ENCODE assay signal across 21 cellular contexts in the genomic region with DNA sequence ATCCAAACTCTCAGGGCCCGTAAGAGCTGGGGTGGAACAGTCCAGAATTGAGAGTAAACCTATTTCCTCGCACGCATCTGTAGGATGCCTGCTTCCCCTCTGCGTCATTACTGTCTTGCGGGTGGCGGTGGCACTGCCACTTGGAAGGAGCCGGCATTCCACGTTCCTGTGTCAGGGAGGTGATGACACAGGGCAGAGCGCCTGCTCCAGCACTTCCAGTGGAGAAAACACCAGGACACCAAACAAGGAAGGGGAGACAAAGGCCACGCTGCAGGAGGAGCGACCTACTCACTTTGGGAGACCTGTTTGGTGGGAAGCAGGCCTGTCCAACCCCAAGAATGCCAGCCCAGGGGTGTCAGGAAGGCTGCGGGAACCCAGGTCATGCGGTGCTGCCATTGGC. TPM values are rescaled to one million over a fixed set of nuclear protein-coding genes. Genes with fewer than 3 reads are reported as not detected.
A peak's percentile ranks its signal among the peaks of the same experiment; 100 is the strongest.
DNase-seq lines count a peak whose midpoint lies in the region; ATAC-seq and TF ChIP-seq lines count a peak whose summit lies in the region.
"Had no signal": no experiment of that assay in that cellular context is flagged by ENCODE, and none has a peak within 500 bp of the region (broad histone marks: within the 10 kb centered on the region; RNA-seq: fewer than 3 reads in every experiment).

No MANE protein-coding gene starts in this region.

- no peak overlapping the region for H3K4me3 ChIP-seq in heart left ventricle
- H3K4me3 ChIP-seq: BLaER1, K562, SJCRH30 had no signal

- DNase-seq in T-helper 1 cell (no peak), Right ventricle myocardium superior (no peak), heart left ventricle (no peak), glutamatergic neuron (no peak), ACHN (no peak), H9 (no peak)
- DNase-seq: DMS 273 treated with DMSO at 0.1 percent for 48 hours, GF-D8, GOT3, MV-4-11, NCI-H1436, NCI-H2029, NCI-H2171 treated with DMSO at 0.1 percent for 48 hours, NCI-H748 treated with DMSO at 0.1 percent for 48 hours, RPMI8226, SJCRH30 had no signal

- no peak overlapping the region for H3T11ph ChIP-seq in H9 (ENCODE audit: low read length)

- H3K18ac ChIP-seq in H9 (ENCODE audit: insufficient read length, low read depth, low read length), result no peak overlapping the region

- no peaks in the 10 kb centered on the region for H3K27me3 ChIP-seq in heart left ventricle
- H3K27me3 ChIP-seq in H9 (ENCODE audit: insufficient read depth, low read length), result no peaks in the 10 kb centered on the region
- H3K27me3 ChIP-seq: BLaER1, SJCRH30 had no signal

- no peak overlapping the region for H2BK120ac ChIP-seq in H9 (ENCODE audit: low read depth, low read length, poor library complexity, severe bottlenecking)

- no peak overlapping the region for H3K23ac ChIP-seq in H9 (ENCODE audit: insufficient read length, low read depth, low read length)

- no peak for TF ChIP-seq POLR2A in heart left ventricle (IDR thresholded peaks at IDR 0.05)

- H3K27ac Mint-ChIP-seq in T-helper 1 cell treated with Interleukin-12 subunit alpha and Interleukin-12 subunit beta and Interleukin-4 antibody, amounts not matched to agents 30 μg/mL and 1 μg/mL, for 36 hours, result peak overlapping the region; percentile 46
- peak overlapping the region; percentile 79 for H3K27ac Mint-ChIP-seq in glutamatergic neuron (ENCODE audit: unreplicated experiment)
- no peak overlapping the region; a peak in 1 of 7 replicates for H3K27ac Mint-ChIP-seq in H9

- H3K23me2 ChIP-seq in H9 (ENCODE audit: insufficient read length, low read depth, low read length, poor library complexity, severe bottlenecking), result no peaks in the 10 kb centered on the region

- H2BK20ac ChIP-seq in H9 (ENCODE audit: low read depth, low read length, poor library complexity, severe bottlenecking), result no peak overlapping the region

- TF ChIP-seq CTCF in heart left ventricle (IDR thresholded peaks at IDR 0.05) (no peak), glutamatergic neuron (IDR thresholded peaks at IDR 0.05; ENCODE audit: partially characterized antibody, unreplicated experiment) (no peak), H9 (conservative IDR thresholded peaks at IDR 0.05) (no peak)

- no peaks in the 10 kb centered on the region for H3K9me3 Mint-ChIP-seq in T-helper 1 cell treated with Interleukin-12 subunit alpha and Interleukin-12 subunit beta and Interleukin-4 antibody, amounts not matched to agents 30 μg/mL and 1 μg/mL, for 36 hours
- H3K9me3 Mint-ChIP-seq in glutamatergic neuron (ENCODE audit: unreplicated experiment) (peaks cover 18% of the 10 kb centered on the region), H9 (no peaks in the 10 kb centered on the region)

- no peak overlapping the region for H3K4me3 Mint-ChIP-seq in T-helper 1 cell treated with Interleukin-12 subunit alpha and Interleukin-12 subunit beta and Interleukin-4 antibody, amounts not matched to agents 30 μg/mL and 1 μg/mL, for 36 hours
- H3K4me3 Mint-ChIP-seq in glutamatergic neuron (ENCODE audit: unreplicated experiment) (no peak overlapping the region), H9 (no peak overlapping the region)

- no peaks in the 10 kb centered on the region for H3K36me3 ChIP-seq in heart left ventricle
- H3K36me3 ChIP-seq: BLaER1, SJCRH30 had no signal

- ATAC-seq in Right ventricle myocardium superior (ENCODE audit: poor library complexity), result peak; percentile 59
- ATAC-seq in heart left ventricle, result no peak
- no peak for ATAC-seq in HG03520 (IDR thresholded peaks at IDR 0.05; ENCODE audit: unreplicated experiment)
- ATAC-seq: K562 had no signal

- H3K27ac ChIP-seq in heart left ventricle, result no peak overlapping the region
- H3K27ac ChIP-seq in H9 (ENCODE audit: insufficient read length, low read depth, low read length), result no peak overlapping the region
- H3K27ac ChIP-seq: 22Rv1, BLaER1, SJCRH30 had no signal

- H3K4me2 ChIP-seq in H9 (ENCODE audit: insufficient read depth, insufficient read length, low read length), result no peak overlapping the region
- H3K4me2 ChIP-seq: BLaER1 had no signal

- no peak overlapping the region for H3K9ac ChIP-seq in H9 (ENCODE audit: extremely low read depth, insufficient read length, low read length)
- H3K9ac ChIP-seq: BLaER1 had no signal

- peaks cover 32% of the 10 kb centered on the region for H3K36me3 Mint-ChIP-seq in T-helper 1 cell treated with Interleukin-12 subunit alpha and Interleukin-12 subunit beta and Interleukin-4 antibody, amounts not matched to agents 30 μg/mL and 1 μg/mL, for 36 hours (ENCODE audit: low read depth)
- H3K36me3 Mint-ChIP-seq in glutamatergic neuron (ENCODE audit: unreplicated experiment), result no peaks in the 10 kb centered on the region
- H3K36me3 Mint-ChIP-seq in H9 (ENCODE audit: insufficient read depth in 1 of 3, low read depth in 3 of 3), result no peaks in the 10 kb centered on the region

- no peaks in the 10 kb centered on the region for H4K20me1 ChIP-seq in H9 (ENCODE audit: control insufficient read depth, insufficient read depth, insufficient read length)
- H4K20me1 ChIP-seq: BLaER1 had no signal

- no peak overlapping the region for H4K5ac ChIP-seq in H9 (ENCODE audit: insufficient read length, low read depth, low read length)

- H4K8ac ChIP-seq in H9 (replicated peaks; ENCODE audit: insufficient read length, low read depth, low read length), result no peak overlapping the region

- H2BK15ac ChIP-seq in H9 (ENCODE audit: low read depth, low read length), result no peak overlapping the region

- H2AFZ ChIP-seq in H9 (ENCODE audit: low read length), result no peak overlapping the region

- no peaks in the 10 kb centered on the region for H3K27me3 Mint-ChIP-seq in T-helper 1 cell treated with Interleukin-12 subunit alpha and Interleukin-12 subunit beta and Interleukin-4 antibody, amounts not matched to agents 30 μg/mL and 1 μg/mL, for 36 hours (ENCODE audit: low read depth)
- H3K27me3 Mint-ChIP-seq in glutamatergic neuron (ENCODE audit: unreplicated experiment) (peaks cover 20% of the 10 kb centered on the region), H9 (ENCODE audit: low read depth) (peaks cover 19% of the 10 kb centered on the region)

- H2BK12ac ChIP-seq in H9 (ENCODE audit: insufficient read length, low read depth, low read length), result no peak overlapping the region

- H3K79me1 ChIP-seq in H9 (ENCODE audit: insufficient read depth, low read depth, low read length, poor library complexity, severe bottlenecking), result no peaks in the 10 kb centered on the region

- H2BK5ac ChIP-seq in H9 (ENCODE audit: insufficient read length, low read length), result no peak overlapping the region

- in situ Hi-C loops in ACHN (cut with HindIII; ENCODE audit: low pct_ligation_motif_present, low pct_unique_long_range_greater_than_20kb, low sequenced_read_pairs), result no loop called here

- intact Hi-C loops in Right ventricle myocardium superior (cut with DNase I) (no loop called here), heart left ventricle (cut with DNase I) (no loop called here)

- H3K56ac ChIP-seq in H9 (ENCODE audit: insufficient read length, low read depth, low read length), result no peak overlapping the region

- no peak overlapping the region for H3K14ac ChIP-seq in H9 (ENCODE audit: insufficient read depth, low read length)

- no peaks in the 10 kb centered on the region for H3K4me1 ChIP-seq in heart left ventricle
- H3K4me1 ChIP-seq in H9 (ENCODE audit: insufficient read depth, low read length), result no peaks in the 10 kb centered on the region

- H2AK5ac ChIP-seq in H9 (ENCODE audit: insufficient read length, low read length), result no peak overlapping the region

- H3K79me2 ChIP-seq in H9 (ENCODE audit: insufficient read depth, low read length), result no peaks in the 10 kb centered on the region

- H3K4ac ChIP-seq in H9 (ENCODE audit: low read depth, low read length), result no peak overlapping the region

- peaks cover 41% of the 10 kb centered on the region for H3K4me1 Mint-ChIP-seq in T-helper 1 cell treated with Interleukin-12 subunit alpha and Interleukin-12 subunit beta and Interleukin-4 antibody, amounts not matched to agents 30 μg/mL and 1 μg/mL, for 36 hours (ENCODE audit: low read depth)
- H3K4me1 Mint-ChIP-seq in glutamatergic neuron (ENCODE audit: low read depth, unreplicated experiment) (peaks cover 33% of the 10 kb centered on the region), H9 (peaks cover 0 to 5% of the 10 kb centered on the region in 2 experiments; a peak in 1 of 4 replicates)

- no peak overlapping the region for H4K91ac ChIP-seq in H9 (ENCODE audit: insufficient read length, low read depth, low read length)

- 70 to 83% (median 76%) methylated on average over 7 to 13 of the region's 13 CpGs for WGBS in heart left ventricle, 4 donors
- no CpG with 5 or more reads among the region's 13 CpGs for WGBS in H9 (ENCODE audit: extremely low coverage, insufficient read length, low lambda C conversion rate)

- H3K9me3 ChIP-seq in heart left ventricle (no peaks in the 10 kb centered on the region), H9 (ENCODE audit: control insufficient read depth, low read depth, low read length) (no peaks in the 10 kb centered on the region)
- H3K9me3 ChIP-seq: BLaER1, SJCRH30 had no signal

RNA-seq across cellular contexts. Expression of a gene that starts 37.1 kb away (rescaled TPM):
- total RNA-seq in Right ventricle myocardium superior (not detected), heart left ventricle (under 1 TPM in 2 of 9 donors, not detected in 7; 0.43 to 0.69 TPM), glutamatergic neuron (ENCODE audit: unreplicated experiment) (56.1 TPM), H9 (2021) (2.4 and 3.3 TPM in 2 replicates)
- polyA plus RNA-seq in heart left ventricle, result under 1 TPM in 1 of 2 donors, not detected in 1; 0.53 TPM

RNA-seq across cellular contexts. Expression of a gene that starts 43.3 kb away (rescaled TPM):
- total RNA-seq in Right ventricle myocardium superior (0.40 TPM), heart left ventricle (under 1 TPM in 7 of 9 donors, not detected in 2; 0.07 to 0.61 (median 0.22) TPM), glutamatergic neuron (ENCODE audit: unreplicated experiment) (40.9 TPM), H9 (2021) (5.9 and 6.4 TPM in 2 replicates)
- polyA plus RNA-seq in heart left ventricle, result under 1 TPM; 0.08 to 0.24 TPM

RNA-seq across cellular contexts. Expression of a gene that starts 46.6 kb away (rescaled TPM):
- total RNA-seq in Right ventricle myocardium superior (1.7 TPM), heart left ventricle (1 to 10 TPM in 2 of 9 donors, under 1 TPM in 6, not detected in 1; 0.24 to 6.1 (median 0.74) TPM), glutamatergic neuron (ENCODE audit: unreplicated experiment) (364 TPM), H9 (2021) (49.5 and 51.8 TPM in 2 replicates)
- polyA plus RNA-seq in heart left ventricle, result 1 to 10 TPM in 1 of 2 donors, under 1 TPM in 1; 0.46 to 1.6 TPM

RNA-seq across cellular contexts. Expression of a gene that starts 52.7 kb away (rescaled TPM):
- 5.8 TPM for total RNA-seq in Right ventricle myocardium superior
- total RNA-seq in heart left ventricle, result 1 to 10 TPM in 8 of 9 donors, not detected in 1; 1.2 to 5.4 (median 2.3) TPM
- 1 to 10 TPM; 3.6 to 5.3 TPM for polyA plus RNA-seq in heart left ventricle
- total RNA-seq in glutamatergic neuron (ENCODE audit: unreplicated experiment), result 21.6 TPM
- 15.7 and 16.6 TPM in 2 replicates for total RNA-seq in H9 (2021)

Comparison
In these comparisons a context has a peak if more than half of its experiments do, and no peak if none do; other contexts are left out.
1. H3K27ac Mint-ChIP-seq: peak in T-helper 1 cell treated with Interleukin-12 subunit alpha and Interleukin-12 subunit beta and Interleukin-4 antibody, amounts not matched to agents 30 μg/mL and 1 μg/mL, for 36 hours (single experiment) and glutamatergic neuron (single experiment); none in H9 (0 of 3).
2. RNA of a gene that starts 37.1 kb away (total RNA-seq): 56.1 TPM in glutamatergic neuron (single experiment); 2.4 to 3.3 TPM in H9, 0.43 to 0.69 TPM in heart left ventricle and not detected in Right ventricle myocardium superior (single experiment); every median in the first group is over 10 times any median in the second.